Comparison of ENCODE assay signal across 25 cellular contexts in the genomic region with DNA sequence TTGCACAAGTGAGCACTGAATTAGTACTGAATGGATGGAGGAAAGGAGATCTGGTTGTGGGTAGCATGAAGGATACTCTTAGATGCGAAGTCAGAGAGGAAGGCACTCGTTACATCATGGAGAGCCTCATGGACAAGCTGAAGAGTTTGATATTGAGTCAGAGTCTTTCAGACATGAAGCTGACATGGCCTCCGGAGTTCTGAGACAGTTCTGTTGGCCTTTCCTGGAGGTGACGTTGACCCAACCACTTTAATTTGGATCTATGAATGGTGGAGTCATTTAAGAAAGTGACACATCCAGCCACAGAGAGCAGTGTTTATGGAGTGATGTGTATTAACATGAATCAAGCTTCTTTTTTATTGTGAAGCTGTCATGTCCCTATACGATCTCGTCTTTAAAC.
"Had no signal": no experiment of that assay in that cellular context is flagged by ENCODE, and none has a peak within 500 bp of the region (broad histone marks: within the 10 kb centered on the region; RNA-seq: fewer than 3 reads in every experiment).

No MANE protein-coding gene starts in this region.

- H3K4me3 ChIP-seq: gastrocnemius medialis, hepatocyte, ovary, right lobe of liver, suprapubic skin, tibial artery, upper lobe of right lung had no signal

- H3K27me3 ChIP-seq: gastrocnemius medialis, hepatocyte, ovary, right lobe of liver, suprapubic skin, tibial artery, upper lobe of right lung had no signal

- H3K4me1 ChIP-seq: gastrocnemius medialis, right lobe of liver, tibial artery, upper lobe of right lung had no signal

- H3K9me3 ChIP-seq: gastrocnemius medialis, ovary, right lobe of liver, suprapubic skin, tibial artery, upper lobe of right lung had no signal

- H2AFZ ChIP-seq: hepatocyte had no signal

- H3K36me3 ChIP-seq: gastrocnemius medialis, ovary, right lobe of liver, suprapubic skin, tibial artery, upper lobe of right lung had no signal

- H3K4me2 ChIP-seq: hepatocyte had no signal

- H3K79me2 ChIP-seq: hepatocyte had no signal

- DNase-seq: activated B cell treated with CpG ODN at 0.5 μM for 24 hours; activated CD4-positive, alpha-beta T cell treated with anti-CD3 and anti-CD28 coated beads, Interleukin-2, amount 50 U/mL, for 1 hour; activated CD8-positive, alpha-beta memory T cell treated with anti-CD3 and anti-CD28 coated beads, Interleukin-2, amount 10 ng/mL, durations not matched to agents 7 days and 5 days; activated CD8-positive, alpha-beta T cell treated with anti-CD3 and anti-CD28 coated beads, Interleukin-2, amount 10 ng/mL, durations not matched to agents 7 days and 5 days; activated naive CD4-positive, alpha-beta T cell; activated T-cell treated with anti-CD3 and anti-CD28 coated beads, Interleukin-2, amount 50 U/mL, for 48 hours; cortex of kidney; effector memory CD8-positive, alpha-beta T cell; erythroblast; gastrocnemius medialis; islet precursor cell; left cardiac atrium; naive thymus-derived CD4-positive, alpha-beta T cell; ovary; right lobe of liver; stimulated activated CD4-positive, alpha-beta T cell treated with anti-CD3 and anti-CD28 coated beads, Interleukin-12 subunit alpha, Interleukin-12 subunit beta, amount 100 ng/mL, for 4 hours; stimulated activated CD4-positive, alpha-beta T cell treated with anti-CD3 and anti-CD28 coated beads, Interleukin-4, amount 100 ng/mL, for 24 hours; T-helper 17 cell; T1000; tibial artery; upper lobe of right lung had no signal

- H3K27ac ChIP-seq: gastrocnemius medialis, hepatocyte, ovary, right lobe of liver, suprapubic skin, tibial artery, upper lobe of right lung had no signal

- ATAC-seq: activated CD8-positive, alpha-beta memory T cell treated with anti-CD3 and anti-CD28 coated beads, Interleukin-2, amount 10 ng/mL, durations not matched to agents 7 days and 5 days; activated CD8-positive, alpha-beta T cell treated with anti-CD3 and anti-CD28 coated beads, Interleukin-2, amount 10 ng/mL, durations not matched to agents 7 days and 5 days; activated naive CD4-positive, alpha-beta T cell treated with anti-CD3 and anti-CD28 coated beads, Interleukin-2, amount 50 U/mL, for 72 hours; effector memory CD8-positive, alpha-beta T cell; gastrocnemius medialis; naive thymus-derived CD4-positive, alpha-beta T cell; right lobe of liver; stimulated activated effector memory CD8-positive, alpha-beta T cell treated with anti-CD3 and anti-CD28 coated beads, Interleukin-12 subunit alpha, Interleukin-12 subunit beta, amount 100 ng/mL, for 72 hours; T-helper 17 cell; upper lobe of right lung had no signal
